15 cellular contexts compared by ENCODE assay signal in genomic region chr7:104940023-104940710, GRCh38.
A peak's percentile ranks its signal among the peaks of the same experiment; 100 is the strongest.
DNase-seq lines count a peak whose midpoint lies in the region; ATAC-seq and TF ChIP-seq lines count a peak whose summit lies in the region.
"Had no signal": no experiment of that assay in that cellular context is flagged by ENCODE, and none has a peak within 500 bp of the region (broad histone marks: within the 10 kb centered on the region; RNA-seq: fewer than 3 reads in every experiment).

No MANE protein-coding gene starts in this region.

- no peak for DNase-seq in CD4-positive, alpha-beta memory T cell
- DNase-seq in naive B cell (no peak), COLO668 (lab: John Stamatoyannopoulos, UW; ENCODE audit: unreplicated experiment) (no peak), endothelial cell (ENCODE audit: low spot score) (no peak), NCI-H2029 (lab: John Stamatoyannopoulos, UW) (no peak)
- DNase-seq: amygdala, mammary epithelial cell, NCI-H69 had no signal

- H3K27ac Mint-ChIP-seq in CD4-positive, alpha-beta memory T cell, result peak overlapping the region; percentile 95 to 100 (median 100)
- peak overlapping the region; percentile 100 for H3K27ac Mint-ChIP-seq in activated T-helper 17 cell treated with anti-CD3 and anti-CD28 coated beads, Interleukin-2, amount 50 U/mL, for 72 hours
- H3K27ac Mint-ChIP-seq in naive B cell, result peak overlapping the region; percentile 100
- no peak overlapping the region for H3K27ac Mint-ChIP-seq in endothelial cell (ENCODE audit: unreplicated experiment)

- H3K27ac ChIP-seq in BLaER1 treated with 17β-estradiol and CSF1 and Interleukin-3, amounts not matched to agents 10 nM and 100 nM, result peak overlapping the region in 9 of 11 experiments; percentile 60 to 99 (median 95); a peak in 18 of 22 replicates
- H3K27ac ChIP-seq in CD4-positive, alpha-beta memory T cell (ENCODE audit: low read depth, low read length), result peak overlapping the region; percentile 94
- H3K27ac ChIP-seq: C4-2B had no signal

- no peak for TF ChIP-seq CTCF in endothelial cell (IDR thresholded peaks at IDR 0.05; ENCODE audit: unreplicated experiment)

- H3K4me2 ChIP-seq in BLaER1 treated with 17β-estradiol and CSF1 and Interleukin-3, amounts not matched to agents 10 nM and 100 nM, result peak overlapping the region in 7 of 11 experiments; percentile 9 to 82 (median 25); a peak in 7 of 22 replicates

- H3K9ac ChIP-seq in BLaER1 treated with 17β-estradiol and CSF1 and Interleukin-3, amounts not matched to agents 10 nM and 100 nM, result peak overlapping the region in 1 of 11 experiments; percentile 88; a peak in 2 of 22 replicates

- CTCF ChIA-PET in CD4-positive, alpha-beta memory T cell (lab: Charles Lee; ENCODE audit: partially characterized antibody), result interaction anchor here (0.8 to 2.8 kb wide), 4 partner anchors 14 to 41 kb away, joined by 4 to 10 read pairs (median 9); no protein-coding TSS in a partner anchor

- peaks cover 0 to 4% (median 0%) of the 10 kb centered on the region in 11 experiments; a peak in 1 of 22 replicates for H3K36me3 ChIP-seq in BLaER1 treated with 17β-estradiol and CSF1 and Interleukin-3, amounts not matched to agents 10 nM and 100 nM
- H3K36me3 ChIP-seq in CD4-positive, alpha-beta memory T cell (ENCODE audit: insufficient read depth, low read length), result no peaks in the 10 kb centered on the region
- H3K36me3 ChIP-seq: HAP-1, neutrophil had no signal

- POLR2A ChIA-PET in CD4-positive, alpha-beta memory T cell (lab: Charles Lee; ENCODE audit: partially characterized antibody), result interaction anchor here (0.9 to 7.8 kb wide), 7 partner anchors 7 to 592 kb away, joined by 3 to 118 read pairs (median 4); partner anchors contain the start of genes KMT2E and RINT1

- peak overlapping the region; percentile 72 to 89 (median 80); a peak in 19 of 20 replicates for H3K4me3 ChIP-seq in BLaER1 treated with 17β-estradiol and CSF1 and Interleukin-3, amounts not matched to agents 10 nM and 100 nM
- peak overlapping the region in 1 of 2 donors; percentile 61 for H3K4me3 ChIP-seq in CD4-positive, alpha-beta memory T cell (ENCODE audit: low read length in 2 of 2)
- H3K4me3 ChIP-seq: HAP-1 had no signal

- peaks cover 0 to 1% of the 10 kb centered on the region in 2 donors for H3K27me3 Mint-ChIP-seq in CD4-positive, alpha-beta memory T cell
- no peaks in the 10 kb centered on the region for H3K27me3 Mint-ChIP-seq in activated T-helper 17 cell treated with anti-CD3 and anti-CD28 coated beads, Interleukin-2, amount 50 U/mL, for 72 hours
- H3K27me3 Mint-ChIP-seq in naive B cell (no peaks in the 10 kb centered on the region), endothelial cell (ENCODE audit: unreplicated experiment) (peaks cover 15% of the 10 kb centered on the region)

- H3K4me1 ChIP-seq in BLaER1 treated with 17β-estradiol and CSF1 and Interleukin-3, amounts not matched to agents 10 nM and 100 nM, result peaks cover 19 to 83% (median 66%) of the 10 kb centered on the region in 10 experiments
- H3K4me1 ChIP-seq in CD4-positive, alpha-beta memory T cell (ENCODE audit: insufficient read depth, low read length), result peaks cover 43% of the 10 kb centered on the region

- peaks cover 0 to 3% (median 0%) of the 10 kb centered on the region in 8 donors for H3K9me3 Mint-ChIP-seq in CD4-positive, alpha-beta memory T cell
- peaks cover 3% of the 10 kb centered on the region for H3K9me3 Mint-ChIP-seq in activated T-helper 17 cell treated with anti-CD3 and anti-CD28 coated beads, Interleukin-2, amount 50 U/mL, for 72 hours
- H3K9me3 Mint-ChIP-seq in naive B cell (peaks cover 1 to 13% (median 9%) of the 10 kb centered on the region in 7 donors), endothelial cell (ENCODE audit: unreplicated experiment) (peaks cover 6% of the 10 kb centered on the region)

- intact Hi-C loops in CD4-positive, alpha-beta memory T cell (cut with micrococcal nuclease), result loop anchor here (10.0 kb wide), 1 partner anchor 1175 kb away; the partner anchor contains the start of gene SYPL1

- ATAC-seq in activated T-helper 17 cell treated with anti-CD3 and anti-CD28 coated beads, Interleukin-2, amount 50 U/mL, for 72 hours (replicated peaks), result no peak
- no peak for ATAC-seq in naive B cell (ENCODE audit: low read depth in 2 of 2)
- ATAC-seq: GM12878, right cardiac atrium had no signal

- peaks cover 18 to 33% (median 24%) of the 10 kb centered on the region in 11 experiments for H3K9me3 ChIP-seq in BLaER1 treated with 17β-estradiol and CSF1 and Interleukin-3, amounts not matched to agents 10 nM and 100 nM (replicated peaks in 1 of 11)
- H3K9me3 ChIP-seq in CD4-positive, alpha-beta memory T cell (ENCODE audit: control insufficient read depth in 1 of 2, low read length in 2 of 2), result no peaks in the 10 kb centered on the region
- H3K9me3 ChIP-seq: HAP-1, neutrophil had no signal

- H3K4me3 Mint-ChIP-seq in CD4-positive, alpha-beta memory T cell, result peak overlapping the region in 5 of 8 donors; percentile 89 to 96 (median 94)
- peak overlapping the region; percentile 97 for H3K4me3 Mint-ChIP-seq in activated T-helper 17 cell treated with anti-CD3 and anti-CD28 coated beads, Interleukin-2, amount 50 U/mL, for 72 hours
- peak overlapping the region; percentile 97 to 100 (median 99) for H3K4me3 Mint-ChIP-seq in naive B cell
- no peak overlapping the region for H3K4me3 Mint-ChIP-seq in endothelial cell (ENCODE audit: unreplicated experiment)

- H4K20me1 ChIP-seq in BLaER1 treated with 17β-estradiol and CSF1 and Interleukin-3, amounts not matched to agents 10 nM and 100 nM, result peaks cover 0 to 11% (median 0%) of the 10 kb centered on the region in 11 experiments; a peak in 6 of 22 replicates

- peaks cover 37 to 52% (median 45%) of the 10 kb centered on the region in 4 donors for H3K4me1 Mint-ChIP-seq in CD4-positive, alpha-beta memory T cell
- peaks cover 19% of the 10 kb centered on the region for H3K4me1 Mint-ChIP-seq in activated T-helper 17 cell treated with anti-CD3 and anti-CD28 coated beads, Interleukin-2, amount 50 U/mL, for 72 hours
- H3K4me1 Mint-ChIP-seq in naive B cell (peaks cover 55 to 72% (median 66%) of the 10 kb centered on the region in 3 donors), endothelial cell (ENCODE audit: unreplicated experiment) (peaks cover 15% of the 10 kb centered on the region)

- H3K36me3 Mint-ChIP-seq in CD4-positive, alpha-beta memory T cell, result peaks cover 0 to 10% of the 10 kb centered on the region in 2 donors
- peaks cover 46% of the 10 kb centered on the region for H3K36me3 Mint-ChIP-seq in activated T-helper 17 cell treated with anti-CD3 and anti-CD28 coated beads, Interleukin-2, amount 50 U/mL, for 72 hours (ENCODE audit: low read depth)
- peaks cover 11 to 20% of the 10 kb centered on the region in 2 donors for H3K36me3 Mint-ChIP-seq in naive B cell
- H3K36me3 Mint-ChIP-seq in endothelial cell (ENCODE audit: low read depth, unreplicated experiment), result peaks cover 9% of the 10 kb centered on the region

- H3K27me3 ChIP-seq in BLaER1 treated with 17β-estradiol and CSF1 and Interleukin-3, amounts not matched to agents 10 nM and 100 nM, result no peaks in the 10 kb centered on the region
- H3K27me3 ChIP-seq in CD4-positive, alpha-beta memory T cell (ENCODE audit: insufficient read depth, low read length), result no peaks in the 10 kb centered on the region
- H3K27me3 ChIP-seq: neutrophil had no signal
